In the genomic region with DNA sequence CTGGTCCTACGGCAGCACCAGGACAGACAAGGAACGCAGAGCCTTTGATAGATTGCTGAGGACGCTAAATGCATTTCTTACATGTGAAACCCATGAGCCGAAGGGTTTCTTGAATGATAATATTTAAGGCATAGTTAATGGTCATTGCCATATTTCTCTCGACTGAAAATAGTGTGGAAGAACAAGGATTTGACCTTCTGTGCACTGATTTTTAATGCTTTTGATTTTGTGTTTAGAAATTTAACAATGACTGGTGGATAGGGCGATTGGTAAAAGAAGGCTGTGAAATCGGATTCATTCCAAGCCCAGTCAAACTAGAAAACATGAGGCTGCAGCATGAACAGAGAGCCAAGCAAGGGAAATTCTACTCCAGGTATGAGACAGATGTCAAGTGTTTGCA, we compare ENCODE assay signal across 3 cellular contexts.
TF ChIP-seq lines count a peak whose summit lies in the region.

No MANE protein-coding gene starts in this region.

TF ChIP-seq in SK-N-SH, 30 proteins besides CTCF, POLR2A, EP300 and RAD21 (continued from another document):
- TF ChIP-seq, protein P1, sequence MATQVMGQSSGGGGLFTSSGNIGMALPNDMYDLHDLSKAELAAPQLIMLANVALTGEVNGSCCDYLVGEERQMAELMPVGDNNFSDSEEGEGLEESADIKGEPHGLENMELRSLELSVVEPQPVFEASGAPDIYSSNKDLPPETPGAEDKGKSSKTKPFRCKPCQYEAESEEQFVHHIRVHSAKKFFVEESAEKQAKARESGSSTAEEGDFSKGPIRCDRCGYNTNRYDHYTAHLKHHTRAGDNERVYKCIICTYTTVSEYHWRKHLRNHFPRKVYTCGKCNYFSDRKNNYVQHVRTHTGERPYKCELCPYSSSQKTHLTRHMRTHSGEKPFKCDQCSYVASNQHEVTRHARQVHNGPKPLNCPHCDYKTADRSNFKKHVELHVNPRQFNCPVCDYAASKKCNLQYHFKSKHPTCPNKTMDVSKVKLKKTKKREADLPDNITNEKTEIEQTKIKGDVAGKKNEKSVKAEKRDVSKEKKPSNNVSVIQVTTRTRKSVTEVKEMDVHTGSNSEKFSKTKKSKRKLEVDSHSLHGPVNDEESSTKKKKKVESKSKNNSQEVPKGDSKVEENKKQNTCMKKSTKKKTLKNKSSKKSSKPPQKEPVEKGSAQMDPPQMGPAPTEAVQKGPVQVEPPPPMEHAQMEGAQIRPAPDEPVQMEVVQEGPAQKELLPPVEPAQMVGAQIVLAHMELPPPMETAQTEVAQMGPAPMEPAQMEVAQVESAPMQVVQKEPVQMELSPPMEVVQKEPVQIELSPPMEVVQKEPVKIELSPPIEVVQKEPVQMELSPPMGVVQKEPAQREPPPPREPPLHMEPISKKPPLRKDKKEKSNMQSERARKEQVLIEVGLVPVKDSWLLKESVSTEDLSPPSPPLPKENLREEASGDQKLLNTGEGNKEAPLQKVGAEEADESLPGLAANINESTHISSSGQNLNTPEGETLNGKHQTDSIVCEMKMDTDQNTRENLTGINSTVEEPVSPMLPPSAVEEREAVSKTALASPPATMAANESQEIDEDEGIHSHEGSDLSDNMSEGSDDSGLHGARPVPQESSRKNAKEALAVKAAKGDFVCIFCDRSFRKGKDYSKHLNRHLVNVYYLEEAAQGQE (IDR thresholded peaks at IDR 0.05; ENCODE audit: low read depth, low read length), result no peak

TF ChIP-seq in SK-N-SH treated with all-trans-retinoic acid at 6 μM for 48 hours, 23 proteins besides CTCF, POLR2A, EP300 and RAD21 (continued from another document):
- TF ChIP-seq, protein P2, sequence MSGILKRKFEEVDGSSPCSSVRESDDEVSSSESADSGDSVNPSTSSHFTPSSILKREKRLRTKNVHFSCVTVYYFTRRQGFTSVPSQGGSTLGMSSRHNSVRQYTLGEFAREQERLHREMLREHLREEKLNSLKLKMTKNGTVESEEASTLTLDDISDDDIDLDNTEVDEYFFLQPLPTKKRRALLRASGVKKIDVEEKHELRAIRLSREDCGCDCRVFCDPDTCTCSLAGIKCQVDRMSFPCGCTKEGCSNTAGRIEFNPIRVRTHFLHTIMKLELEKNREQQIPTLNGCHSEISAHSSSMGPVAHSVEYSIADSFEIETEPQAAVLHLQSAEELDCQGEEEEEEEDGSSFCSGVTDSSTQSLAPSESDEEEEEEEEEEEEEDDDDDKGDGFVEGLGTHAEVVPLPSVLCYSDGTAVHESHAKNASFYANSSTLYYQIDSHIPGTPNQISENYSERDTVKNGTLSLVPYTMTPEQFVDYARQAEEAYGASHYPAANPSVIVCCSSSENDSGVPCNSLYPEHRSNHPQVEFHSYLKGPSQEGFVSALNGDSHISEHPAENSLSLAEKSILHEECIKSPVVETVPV (CRISPR knock-in tag; IDR thresholded peaks at IDR 0.05), result no peak
- TF ChIP-seq, protein P3, sequence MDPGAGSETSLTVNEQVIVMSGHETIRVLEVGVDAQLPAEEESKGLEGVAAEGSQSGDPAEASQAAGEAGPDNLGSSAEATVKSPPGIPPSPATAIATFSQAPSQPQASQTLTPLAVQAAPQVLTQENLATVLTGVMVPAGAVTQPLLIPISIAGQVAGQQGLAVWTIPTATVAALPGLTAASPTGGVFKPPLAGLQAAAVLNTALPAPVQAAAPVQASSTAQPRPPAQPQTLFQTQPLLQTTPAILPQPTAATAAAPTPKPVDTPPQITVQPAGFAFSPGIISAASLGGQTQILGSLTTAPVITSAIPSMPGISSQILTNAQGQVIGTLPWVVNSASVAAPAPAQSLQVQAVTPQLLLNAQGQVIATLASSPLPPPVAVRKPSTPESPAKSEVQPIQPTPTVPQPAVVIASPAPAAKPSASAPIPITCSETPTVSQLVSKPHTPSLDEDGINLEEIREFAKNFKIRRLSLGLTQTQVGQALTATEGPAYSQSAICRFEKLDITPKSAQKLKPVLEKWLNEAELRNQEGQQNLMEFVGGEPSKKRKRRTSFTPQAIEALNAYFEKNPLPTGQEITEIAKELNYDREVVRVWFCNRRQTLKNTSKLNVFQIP (CRISPR knock-in tag; IDR thresholded peaks at IDR 0.05; ENCODE audit: borderline replicate concordance, low read depth), result no peak
- no peak for TF ChIP-seq ZFP30 (CRISPR knock-in tag; IDR thresholded peaks at IDR 0.05)
- no peak for TF ChIP-seq ZNF70 (CRISPR knock-in tag; IDR thresholded peaks at IDR 0.05)

TF ChIP-seq in IMR-90, 13 proteins besides CTCF, POLR2A, EP300 and RAD21 (continued from another document):
- TF ChIP-seq, protein P4, sequence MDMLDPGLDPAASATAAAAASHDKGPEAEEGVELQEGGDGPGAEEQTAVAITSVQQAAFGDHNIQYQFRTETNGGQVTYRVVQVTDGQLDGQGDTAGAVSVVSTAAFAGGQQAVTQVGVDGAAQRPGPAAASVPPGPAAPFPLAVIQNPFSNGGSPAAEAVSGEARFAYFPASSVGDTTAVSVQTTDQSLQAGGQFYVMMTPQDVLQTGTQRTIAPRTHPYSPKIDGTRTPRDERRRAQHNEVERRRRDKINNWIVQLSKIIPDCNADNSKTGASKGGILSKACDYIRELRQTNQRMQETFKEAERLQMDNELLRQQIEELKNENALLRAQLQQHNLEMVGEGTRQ (IDR thresholded peaks at IDR 0.05; ENCODE audit: low read depth, low read length), result no peak
- TF ChIP-seq MAZ (IDR thresholded peaks at IDR 0.05; ENCODE audit: borderline replicate concordance, low read depth, low read length), result no peak
- TF ChIP-seq RFX5 (IDR thresholded peaks at IDR 0.05; ENCODE audit: low read depth, low read length), result no peak
- TF ChIP-seq BHLHE40 (IDR thresholded peaks at IDR 0.05; ENCODE audit: low read depth, low read length), result no peak
- TF ChIP-seq NFE2L2 (IDR thresholded peaks at IDR 0.05; ENCODE audit: low read depth, low read length), result no peak
- TF ChIP-seq, protein P5, sequence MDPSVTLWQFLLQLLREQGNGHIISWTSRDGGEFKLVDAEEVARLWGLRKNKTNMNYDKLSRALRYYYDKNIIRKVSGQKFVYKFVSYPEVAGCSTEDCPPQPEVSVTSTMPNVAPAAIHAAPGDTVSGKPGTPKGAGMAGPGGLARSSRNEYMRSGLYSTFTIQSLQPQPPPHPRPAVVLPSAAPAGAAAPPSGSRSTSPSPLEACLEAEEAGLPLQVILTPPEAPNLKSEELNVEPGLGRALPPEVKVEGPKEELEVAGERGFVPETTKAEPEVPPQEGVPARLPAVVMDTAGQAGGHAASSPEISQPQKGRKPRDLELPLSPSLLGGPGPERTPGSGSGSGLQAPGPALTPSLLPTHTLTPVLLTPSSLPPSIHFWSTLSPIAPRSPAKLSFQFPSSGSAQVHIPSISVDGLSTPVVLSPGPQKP (IDR thresholded peaks at IDR 0.05; ENCODE audit: borderline replicate concordance, low read depth, low read length), result no peak
